In the genomic region with DNA sequence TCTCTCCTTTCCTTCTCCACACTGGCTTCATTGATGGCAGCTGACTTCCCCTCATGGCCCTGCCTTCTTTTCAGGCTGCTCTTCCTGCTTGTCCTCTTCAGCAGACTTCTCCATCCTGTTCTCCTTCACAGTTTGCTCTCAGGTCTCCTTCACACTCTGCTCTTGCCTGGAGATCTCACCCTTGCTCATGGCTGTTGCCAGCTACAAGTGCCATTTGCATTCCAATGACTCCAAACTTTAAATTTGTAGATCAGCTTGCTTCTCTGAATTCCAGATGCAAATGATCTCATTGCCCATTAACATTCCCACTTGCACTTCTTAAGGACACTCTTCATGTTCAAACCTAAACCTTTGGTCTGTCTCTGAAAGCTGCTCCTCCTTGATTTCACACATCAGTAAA, we compare ENCODE assay signal across 19 cellular contexts.
DNase-seq lines count a peak whose midpoint lies in the region; ATAC-seq, FAIRE-seq and TF ChIP-seq lines count a peak whose summit lies in the region.
"Had no signal": no experiment of that assay in that cellular context is flagged by ENCODE, and none has a peak within 500 bp of the region (broad histone marks: within the 10 kb centered on the region; RNA-seq: fewer than 3 reads in every experiment).

No MANE protein-coding gene starts in this region.

- H3K9me3 ChIP-seq in OCI-LY1 (ENCODE audit: low read length) (peaks cover 10% of the 10 kb centered on the region; the same call in 1 of the 2 replicates), right cardiac atrium (ENCODE audit: control insufficient read depth, low read length) (no peaks in the 10 kb centered on the region), smooth muscle cell (replicated peaks; ENCODE audit: low read depth) (no peaks in the 10 kb centered on the region)

- DNase-seq in NOMO-1 treated with dmso at 0.1 percent for 144 hours (lab: John Stamatoyannopoulos, UW; ENCODE audit: unreplicated experiment) (peak; percentile 3), NOMO-1 treated with DMSO at 0.1 percent for 48 hours (lab: John Stamatoyannopoulos, UW; ENCODE audit: unreplicated experiment) (no peak), iPS DF 19.7 (ENCODE audit: low read depth, low spot score) (peak; percentile 25), right cardiac atrium (no peak), GM19239 (ENCODE audit: insufficient read length, low spot score) (no peak), smooth muscle cell (lab: John Stamatoyannopoulos, UW; ENCODE audit: unreplicated experiment) (no peak)
- DNase-seq in stimulated activated CD4-positive, alpha-beta T cell treated with anti-CD3 and anti-CD28 coated beads, Interleukin-4, amount 100 ng/mL, for 24 hours: no peak
- DNase-seq: 8988T, C1 segment of cervical spinal cord, HCEC 1CT, NCI-H1417, NCI-H187 treated with DMSO at 0.1 percent for 48 hours, NCI-H69, T-helper 1 cell had no signal

- H3K4me3 ChIP-seq in OCI-LY1 (ENCODE audit: low read depth, low read length, poor library complexity, severe bottlenecking) (no peak overlapping the region), right cardiac atrium (ENCODE audit: low read length) (no peak overlapping the region), smooth muscle cell (no peak overlapping the region)

- H3K9ac ChIP-seq in OCI-LY1 (ENCODE audit: low read length): no peak overlapping the region
- no peak overlapping the region for H3K9ac ChIP-seq in smooth muscle cell (ENCODE audit: low read depth)

- H3K27me3 ChIP-seq in OCI-LY1 (ENCODE audit: insufficient read depth, low read length) (no peaks in the 10 kb centered on the region), right cardiac atrium (ENCODE audit: control insufficient read depth, insufficient read depth) (no peaks in the 10 kb centered on the region), smooth muscle cell (ENCODE audit: low read depth) (no peaks in the 10 kb centered on the region)

- FAIRE-seq in GM19239 (lab: Jason Lieb, UNC): no peak
- FAIRE-seq: HTR-8/SVneo had no signal

- H3K79me2 ChIP-seq in OCI-LY1 (ENCODE audit: insufficient read depth, low read length) (no peaks in the 10 kb centered on the region), smooth muscle cell (ENCODE audit: low read depth) (no peaks in the 10 kb centered on the region)

- H3K4me2 ChIP-seq in OCI-LY1 (ENCODE audit: low read length): no peak overlapping the region
- H3K4me2 ChIP-seq in smooth muscle cell: no peak overlapping the region

- H3F3A ChIP-seq in OCI-LY1 (ENCODE audit: insufficient read depth, low read length) (no peaks in the 10 kb centered on the region), smooth muscle cell (ENCODE audit: low read depth) (no peaks in the 10 kb centered on the region)

- H4K20me1 ChIP-seq in OCI-LY1 (ENCODE audit: insufficient read depth, low read length): no peaks in the 10 kb centered on the region
- no peaks in the 10 kb centered on the region for H4K20me1 ChIP-seq in smooth muscle cell (ENCODE audit: low read depth)

- TF ChIP-seq CTCF in OCI-LY1 (IDR thresholded peaks at IDR 0.05; ENCODE audit: low read length) (no peak), smooth muscle cell (IDR thresholded peaks at IDR 0.05; ENCODE audit: borderline replicate concordance, insufficient read depth, poor library complexity, severe bottlenecking) (no peak)

- H3K36me3 ChIP-seq in OCI-LY1 (ENCODE audit: insufficient read depth, low read length): no peaks in the 10 kb centered on the region; the same call in 1 of the 2 replicates
- no peaks in the 10 kb centered on the region for H3K36me3 ChIP-seq in smooth muscle cell (ENCODE audit: low read depth)

- peaks cover 19% of the 10 kb centered on the region for H3K4me1 ChIP-seq in OCI-LY1 (ENCODE audit: insufficient read depth, low read length, severe bottlenecking)
- H3K4me1 ChIP-seq in right cardiac atrium (ENCODE audit: control insufficient read depth, insufficient read depth, low read length): no peaks in the 10 kb centered on the region
- no peaks in the 10 kb centered on the region for H3K4me1 ChIP-seq in smooth muscle cell (ENCODE audit: low read depth)

- ATAC-seq in right cardiac atrium: no peak
- ATAC-seq: Panc1, Right ventricle myocardium inferior had no signal

- H3K9me2 ChIP-seq in OCI-LY1 (ENCODE audit: low read depth, low read length): no peaks in the 10 kb centered on the region

- H2AFZ ChIP-seq in OCI-LY1 (ENCODE audit: low read length): no peak overlapping the region
- no peak overlapping the region for H2AFZ ChIP-seq in smooth muscle cell (ENCODE audit: low read depth)

- intact Hi-C loops in right cardiac atrium (cut with DNase I): no loop called here

- peak overlapping the region; percentile 89 for H3K27ac ChIP-seq in OCI-LY1 (ENCODE audit: low read depth, low read length, poor library complexity, severe bottlenecking)
- no peak overlapping the region for H3K27ac ChIP-seq in right cardiac atrium (ENCODE audit: low read length)
- no peak overlapping the region for H3K27ac ChIP-seq in smooth muscle cell (ENCODE audit: low read depth)
- H3K27ac ChIP-seq: HL-60 had no signal

Comparison
In these comparisons a context has a peak if more than half of its experiments do, and no peak if none do; other contexts are left out.
1. DNase-seq: peak in NOMO-1 treated with dmso at 0.1 percent for 144 hours (single experiment) and iPS DF 19.7 (single experiment); none in NOMO-1 treated with DMSO at 0.1 percent for 48 hours (single experiment), right cardiac atrium (0 of 3), stimulated activated CD4-positive, alpha-beta T cell treated with anti-CD3 and anti-CD28 coated beads, Interleukin-4, amount 100 ng/mL, for 24 hours (single experiment), GM19239 (single experiment) and smooth muscle cell (single experiment).